In genomic region chr7:102272075-102272916, GRCh38 we compare ENCODE assay signal across 8 cellular contexts. TPM values are rescaled to one million over a fixed set of nuclear protein-coding genes. Genes with fewer than 3 reads are reported as not detected.
DNase-seq lines count a peak whose midpoint lies in the region; ATAC-seq and TF ChIP-seq lines count a peak whose summit lies in the region.

No MANE protein-coding gene starts in this region.

- H3K36me3 ChIP-seq in RWPE2 (ENCODE audit: low read depth) (no peaks in the 10 kb centered on the region), thyroid gland (no peaks in the 10 kb centered on the region)

- H3K4me1 ChIP-seq in RWPE2 (ENCODE audit: insufficient read depth, poor library complexity, severe bottlenecking) (peaks cover 6% of the 10 kb centered on the region), thyroid gland (no peaks in the 10 kb centered on the region)

- intact Hi-C loops in thyroid gland (cut with DNase I), result no loop called here

- 53 to 55% methylated on average over 18 to 21 of the region's 21 CpGs for WGBS in thyroid gland, 2 donors

- H3K4me1 Mint-ChIP-seq in osteocyte (ENCODE audit: unreplicated experiment), result peaks cover 3% of the 10 kb centered on the region

- no peak overlapping the region for H3K27ac ChIP-seq in RWPE2 (ENCODE audit: poor library complexity, severe bottlenecking)
- H3K27ac ChIP-seq in thyroid gland, result no peak overlapping the region

- H3K27me3 ChIP-seq in RWPE2 (ENCODE audit: insufficient read depth, poor library complexity, severe bottlenecking) (no peaks in the 10 kb centered on the region), thyroid gland (no peaks in the 10 kb centered on the region)

- no peak overlapping the region for H3K27ac Mint-ChIP-seq in osteocyte (ENCODE audit: unreplicated experiment)

- no peak for TF ChIP-seq POLR2A in thyroid gland (IDR thresholded peaks at IDR 0.05)

- TF ChIP-seq CTCF in RWPE2 (IDR thresholded peaks at IDR 0.05; ENCODE audit: poor library complexity, severe bottlenecking) (peak; percentile 91), osteocyte (IDR thresholded peaks at IDR 0.05) (peak; percentile 96), thyroid gland (IDR thresholded peaks at IDR 0.05) (peak; percentile 73 to 92 (median 86))

- no peaks in the 10 kb centered on the region for H3K36me3 Mint-ChIP-seq in osteocyte (ENCODE audit: unreplicated experiment)

- H3K9me3 Mint-ChIP-seq in osteocyte (ENCODE audit: unreplicated experiment), result no peaks in the 10 kb centered on the region

- DNase-seq in DMS53 treated with DMSO at 0.1 percent for 48 hours (lab: John Stamatoyannopoulos, UW; ENCODE audit: unreplicated experiment), result peak; percentile 79
- DNase-seq in HK-2 (ENCODE audit: unreplicated experiment), result peak; percentile 91
- DNase-seq in RWPE2 (ENCODE audit: low spot score), result peak; percentile 81
- DNase-seq in activated gamma-delta T cell (lab: John Stamatoyannopoulos, UW), result peak; percentile 43
- peak; percentile 48 for DNase-seq in foreskin melanocyte
- peak; percentile 93 for DNase-seq in osteocyte (ENCODE audit: extremely low spot score, unreplicated experiment)
- DNase-seq in thyroid gland, result peak; percentile 78 to 84

- H3K9me3 ChIP-seq in RWPE2 (ENCODE audit: severe bottlenecking) (no peaks in the 10 kb centered on the region), thyroid gland (no peaks in the 10 kb centered on the region)

- H3K4me3 ChIP-seq in RWPE2 (ENCODE audit: severe bottlenecking) (no peak overlapping the region), thyroid gland (replicated peaks in 1 of 3) (no peak overlapping the region)

- ATAC-seq in RWPE2 (ENCODE audit: low read depth) (peak; percentile 72), GM18870 (IDR thresholded peaks at IDR 0.05; ENCODE audit: unreplicated experiment) (no peak)

- H3K27me3 Mint-ChIP-seq in osteocyte (ENCODE audit: unreplicated experiment), result no peaks in the 10 kb centered on the region

- no peak overlapping the region for H3K4me3 Mint-ChIP-seq in osteocyte (ENCODE audit: unreplicated experiment)

RNA-seq across cellular contexts. Expression of gene SH2B2, which starts 14.4 kb away (rescaled TPM):
- 8.3 and 8.9 TPM in 2 replicates for total RNA-seq in osteocyte
- total RNA-seq in thyroid gland, result 10 to 100 TPM in 3 of 4 donors, 1 to 10 TPM in 1; 7.7 to 19.3 (median 14.6) TPM

Comparison
In these comparisons a context has a peak if more than half of its experiments do, and no peak if none do; other contexts are left out.
1. DNase-seq: peak in every context shown above with its lines; median percentile 93 in osteocyte; 91 in HK-2; 81 in RWPE2; 81 in thyroid gland; 79 in DMS53 treated with DMSO at 0.1 percent for 48 hours; 48 in foreskin melanocyte; 43 in activated gamma-delta T cell.